20 cellular contexts compared by ENCODE assay signal in genomic region chr11:70539360-70540095, GRCh38.
"Had no signal": no experiment of that assay in that cellular context is flagged by ENCODE, and none has a peak within 500 bp of the region (broad histone marks: within the 10 kb centered on the region; RNA-seq: fewer than 3 reads in every experiment).

No MANE protein-coding gene starts in this region.

- DNase-seq: activated CD4-positive, alpha-beta T cell treated with anti-CD3 and anti-CD28 coated beads, Interleukin-2, amount 10 ng/mL, durations not matched to agents 24 days and 14 days; activated CD8-positive, alpha-beta T cell treated with anti-CD3 and anti-CD28 coated beads for 36 hours; activated naive CD4-positive, alpha-beta T cell treated with anti-CD3 and anti-CD28 coated beads for 36 hours; activated T-cell treated with anti-CD3 and anti-CD28 coated beads, Interleukin-2, amount 50 U/mL, for 1 hour; body of pancreas; foreskin fibroblast; hypothalamus; mesendoderm; stimulated activated naive CD8-positive, alpha-beta T cell treated with anti-CD3 and anti-CD28 coated beads, Interleukin-15, Interleukin-2, amounts not matched to agents 100 U/mL and 50 U/mL, for 24 hours; substantia nigra; T-helper 1 cell; T-helper 9 cell; transverse colon had no signal

- H3K4me3 ChIP-seq: body of pancreas, dorsolateral prefrontal cortex, prostate gland, right atrium auricular region, transverse colon, vagina had no signal

- H3K27ac Mint-ChIP-seq: activated CD4-positive, alpha-beta T cell treated with anti-CD3 and anti-CD28 coated beads, Interleukin-2, amount 10 ng/mL, durations not matched to agents 24 days and 14 days; activated CD8-positive, alpha-beta T cell treated with anti-CD3 and anti-CD28 coated beads for 36 hours; activated naive CD4-positive, alpha-beta T cell treated with anti-CD3 and anti-CD28 coated beads for 36 hours; activated T-helper 17 cell treated with anti-CD3 and anti-CD28 coated beads, Interleukin-2, amount 50 U/mL, for 72 hours had no signal

- H3K4me3 Mint-ChIP-seq: activated CD4-positive, alpha-beta T cell treated with anti-CD3 and anti-CD28 coated beads, Interleukin-2, amount 10 ng/mL, durations not matched to agents 24 days and 14 days; activated CD8-positive, alpha-beta T cell treated with anti-CD3 and anti-CD28 coated beads for 36 hours; activated naive CD4-positive, alpha-beta T cell treated with anti-CD3 and anti-CD28 coated beads for 36 hours; activated T-helper 17 cell treated with anti-CD3 and anti-CD28 coated beads, Interleukin-2, amount 50 U/mL, for 72 hours; naive thymus-derived CD8-positive, alpha-beta T cell had no signal

- H3K9me3 ChIP-seq: body of pancreas, prostate gland, right atrium auricular region, transverse colon, vagina had no signal

- H3K36me3 ChIP-seq: prostate gland, right atrium auricular region, transverse colon, vagina had no signal

- ATAC-seq: activated CD8-positive, alpha-beta T cell treated with anti-CD3 and anti-CD28 coated beads for 36 hours; activated T-helper 17 cell treated with anti-CD3 and anti-CD28 coated beads, Interleukin-2, amount 50 U/mL, for 72 hours; body of pancreas; naive thymus-derived CD8-positive, alpha-beta T cell; stimulated activated naive CD8-positive, alpha-beta T cell treated with anti-CD3 and anti-CD28 coated beads, Interleukin-15, Interleukin-2, amounts not matched to agents 100 U/mL and 50 U/mL, for 24 hours had no signal

- H3K4me1 ChIP-seq: body of pancreas, prostate gland, right atrium auricular region, vagina had no signal

- H3K27me3 Mint-ChIP-seq: activated CD4-positive, alpha-beta T cell treated with anti-CD3 and anti-CD28 coated beads, Interleukin-2, amount 10 ng/mL, durations not matched to agents 24 days and 14 days; activated CD8-positive, alpha-beta T cell treated with anti-CD3 and anti-CD28 coated beads for 36 hours had no signal

- H3K9me3 Mint-ChIP-seq: activated CD8-positive, alpha-beta T cell treated with anti-CD3 and anti-CD28 coated beads for 36 hours had no signal

- H3K27ac ChIP-seq: body of pancreas, dorsolateral prefrontal cortex, epithelial cell of prostate, prostate gland, right atrium auricular region, transverse colon, vagina had no signal

- H3K36me3 Mint-ChIP-seq: naive thymus-derived CD8-positive, alpha-beta T cell had no signal

- H3K27me3 ChIP-seq: body of pancreas, dorsolateral prefrontal cortex, right atrium auricular region, transverse colon, vagina had no signal

- H3K4me1 Mint-ChIP-seq: activated CD4-positive, alpha-beta T cell treated with anti-CD3 and anti-CD28 coated beads, Interleukin-2, amount 10 ng/mL, durations not matched to agents 24 days and 14 days; naive thymus-derived CD8-positive, alpha-beta T cell had no signal
